ENCODE assay signal across 19 cellular contexts in the genomic region with DNA sequence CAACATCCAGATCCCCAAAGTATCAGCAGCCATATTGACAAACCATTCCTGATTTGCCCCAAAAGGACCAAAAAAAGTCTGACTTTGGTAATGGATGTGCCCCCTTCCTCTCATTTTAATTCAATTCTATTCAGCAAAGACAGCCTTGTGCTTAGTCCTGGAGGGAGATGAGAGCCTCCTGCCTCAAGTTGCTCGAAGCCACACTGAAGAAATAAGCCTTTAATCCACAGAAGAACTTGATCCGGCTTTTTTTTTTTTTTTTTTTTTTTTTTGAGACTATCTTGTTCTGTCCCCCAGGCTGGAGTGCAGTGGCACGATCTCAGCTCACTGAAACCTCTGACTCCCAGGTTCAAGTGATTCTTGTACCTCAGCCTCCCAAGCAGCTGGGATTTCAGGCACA.
DNase-seq lines count a peak whose midpoint lies in the region; ATAC-seq and TF ChIP-seq lines count a peak whose summit lies in the region.
"Had no signal": no experiment of that assay in that cellular context is flagged by ENCODE, and none has a peak within 500 bp of the region (broad histone marks: within the 10 kb centered on the region; RNA-seq: fewer than 3 reads in every experiment).

No MANE protein-coding gene starts in this region.

- no peak for ATAC-seq in stimulated activated naive B cell treated with anti-CD40 and anti-IgM and Interleukin-4, amounts not matched to agents 10 μg/mL and 1 μg/mL and 100 μg/mL, for 72 hours (replicated peaks)
- no peak for ATAC-seq in HG02938 (IDR thresholded peaks at IDR 0.05; ENCODE audit: unreplicated experiment)
- ATAC-seq: A549; CD8-positive, alpha-beta T cell had no signal

- no peaks in the 10 kb centered on the region for H3K36me3 ChIP-seq in WERI-Rb-1
- H3K36me3 ChIP-seq: BLaER1 treated with 17β-estradiol and CSF1 and Interleukin-3, amounts not matched to agents 10 nM and 100 nM had no signal

- no peaks in the 10 kb centered on the region for H3K9me3 Mint-ChIP-seq in stimulated activated naive B cell treated with anti-CD40 and anti-IgM and Interleukin-4, amounts not matched to agents 10 μg/mL and 1 μg/mL and 100 μg/mL, for 72 hours
- H3K9me3 Mint-ChIP-seq: CD4-positive, alpha-beta T cell had no signal

- peaks cover 5 to 14% of the 10 kb centered on the region in 2 donors for H3K36me3 Mint-ChIP-seq in stimulated activated naive B cell treated with anti-CD40 and anti-IgM and Interleukin-4, amounts not matched to agents 10 μg/mL and 1 μg/mL and 100 μg/mL, for 72 hours
- H3K36me3 Mint-ChIP-seq: CD8-positive, alpha-beta T cell had no signal

- H3K4me1 Mint-ChIP-seq in stimulated activated naive B cell treated with anti-CD40 and anti-IgM and Interleukin-4, amounts not matched to agents 10 μg/mL and 1 μg/mL and 100 μg/mL, for 72 hours, result peaks cover 35 to 66% of the 10 kb centered on the region in 2 donors

- no peak overlapping the region for H3K4me3 Mint-ChIP-seq in stimulated activated naive B cell treated with anti-CD40 and anti-IgM and Interleukin-4, amounts not matched to agents 10 μg/mL and 1 μg/mL and 100 μg/mL, for 72 hours
- H3K4me3 Mint-ChIP-seq: B cell; CD4-positive, alpha-beta T cell; CD8-positive, alpha-beta T cell had no signal

- TF ChIP-seq CTCF in WERI-Rb-1 (IDR thresholded peaks at IDR 0.05; ENCODE audit: low read depth, low read length) (no peak), coronary artery (IDR thresholded peaks at IDR 0.05) (no peak)

- peak overlapping the region; percentile 65 for H3K27ac Mint-ChIP-seq in stimulated activated naive B cell treated with anti-CD40 and anti-IgM and Interleukin-4, amounts not matched to agents 10 μg/mL and 1 μg/mL and 100 μg/mL, for 72 hours
- H3K27ac Mint-ChIP-seq: CD4-positive, alpha-beta T cell; CD8-positive, alpha-beta T cell had no signal

- H3K27me3 ChIP-seq in WERI-Rb-1 (ENCODE audit: insufficient read depth, low read depth, severe bottlenecking), result no peaks in the 10 kb centered on the region

- no peaks in the 10 kb centered on the region for H3K9me3 ChIP-seq in WERI-Rb-1 (ENCODE audit: severe bottlenecking)
- H3K9me3 ChIP-seq: A549; BLaER1 treated with 17β-estradiol and CSF1 and Interleukin-3, amounts not matched to agents 10 nM and 100 nM; Caco-2 had no signal

- peak; percentile 62 for DNase-seq in D341Med (ENCODE audit: low spot score)
- DNase-seq in NCI-H82 (lab: John Stamatoyannopoulos, UW), result peak; percentile 75
- peak; percentile 65 for DNase-seq in WERI-Rb-1
- no peak for DNase-seq in stimulated activated naive B cell treated with anti-CD40 and anti-IgM and Interleukin-4, amounts not matched to agents 10 μg/mL and 1 μg/mL and 100 μg/mL, for 72 hours
- no peak for DNase-seq in coronary artery (ENCODE audit: low spot score)
- no peak for DNase-seq in NCI-H1092 treated with DMSO at 0.1 percent for 48 hours (lab: John Stamatoyannopoulos, UW)
- DNase-seq: AML-193; Caco-2; Calu3; CD4-positive, alpha-beta T cell; CD8-positive, alpha-beta T cell; DMS79 treated with DMSO at 0.1 percent for 48 hours; GF-D8 had no signal

- H3K27me3 Mint-ChIP-seq in stimulated activated naive B cell treated with anti-CD40 and anti-IgM and Interleukin-4, amounts not matched to agents 10 μg/mL and 1 μg/mL and 100 μg/mL, for 72 hours, result no peaks in the 10 kb centered on the region
- H3K27me3 Mint-ChIP-seq: B cell had no signal

- peak overlapping the region; percentile 24; the same call in 1 of the 2 replicates for H3K4me3 ChIP-seq in WERI-Rb-1 (ENCODE audit: low read depth, low read length)
- H3K4me3 ChIP-seq in coronary artery, result no peak overlapping the region
- H3K4me3 ChIP-seq: A549; BLaER1 treated with 17β-estradiol and CSF1 and Interleukin-3, amounts not matched to agents 10 nM and 100 nM had no signal

- H3K27ac ChIP-seq in WERI-Rb-1 (peak overlapping the region; percentile 88), coronary artery (no peak overlapping the region)
- H3K27ac ChIP-seq: 22Rv1; A549; BLaER1 treated with 17β-estradiol and CSF1 and Interleukin-3, amounts not matched to agents 10 nM and 100 nM; C4-2B had no signal

Comparison
In these comparisons a context has a peak if more than half of its experiments do, and no peak if none do; other contexts are left out.
1. DNase-seq: peak in D341Med (single experiment), NCI-H82 (single experiment) and WERI-Rb-1 (single experiment); none in stimulated activated naive B cell treated with anti-CD40 and anti-IgM and Interleukin-4, amounts not matched to agents 10 μg/mL and 1 μg/mL and 100 μg/mL, for 72 hours (single experiment), coronary artery (single experiment) and NCI-H1092 treated with DMSO at 0.1 percent for 48 hours (single experiment).